In the genomic region with DNA sequence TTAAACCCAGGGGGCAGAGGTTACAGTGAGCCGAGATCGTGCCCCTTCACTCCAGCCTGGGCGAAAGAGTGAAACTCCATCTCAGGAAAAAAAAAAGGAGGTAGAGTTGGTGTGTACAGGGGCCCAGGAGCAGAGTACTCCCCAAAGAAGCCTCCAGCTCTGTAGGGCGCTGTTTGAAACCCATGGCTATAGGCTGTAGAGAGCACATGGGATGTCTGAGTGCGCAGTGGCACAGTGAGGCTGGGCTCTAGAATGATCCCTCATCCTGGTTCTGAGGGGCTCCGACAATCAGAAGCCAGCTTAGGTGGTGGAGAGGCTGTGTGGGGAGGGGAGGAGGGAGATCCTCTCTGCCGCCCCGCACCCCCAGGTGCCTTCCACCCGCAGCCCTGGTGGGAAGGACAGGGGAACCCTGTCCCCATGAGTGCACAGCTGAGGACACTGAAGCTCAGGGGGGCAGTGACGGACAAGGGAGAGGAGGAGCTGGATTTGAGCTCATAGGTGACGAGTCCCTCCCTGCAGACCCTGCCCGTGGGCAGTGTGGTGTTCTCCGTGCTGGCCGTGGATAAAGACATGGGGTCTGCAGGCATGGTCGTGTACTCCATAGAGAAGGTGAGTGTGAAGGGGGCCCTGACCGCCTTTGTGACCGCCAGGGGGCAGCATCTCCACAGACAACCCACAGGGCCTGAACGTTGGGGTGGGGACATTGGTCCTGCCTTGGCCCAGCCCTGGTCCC, we compare ENCODE assay signal across 8 cellular contexts. TPM values are rescaled to one million over a fixed set of nuclear protein-coding genes. Genes with fewer than 3 reads are reported as not detected.
A peak's percentile ranks its signal among the peaks of the same experiment; 100 is the strongest.
DNase-seq lines count a peak whose midpoint lies in the region; TF ChIP-seq lines count a peak whose summit lies in the region.

No MANE protein-coding gene starts in this region.

- H3K27ac ChIP-seq in hepatocyte: no peak overlapping the region
- no peak overlapping the region for H3K27ac ChIP-seq in spleen

- H2AFZ ChIP-seq in hepatocyte: no peak overlapping the region

- no peaks in the 10 kb centered on the region for H3K4me1 ChIP-seq in hepatocyte (ENCODE audit: insufficient read depth)
- H3K4me1 ChIP-seq in spleen: peaks cover 0 to 8% (median 2%) of the 10 kb centered on the region in 6 donors

- DNase-seq in NCI-H524 (lab: John Stamatoyannopoulos, UW) (peak; percentile 13 to 54), NCI-H524 treated with DMSO at 0.1 percent for 48 hours (lab: John Stamatoyannopoulos, UW) (no peak), HT-29 (ENCODE audit: low spot score) (peak; percentile 61), T-helper 2 cell (peak; percentile 50 to 71 (median 65)), amygdala (lab: John Stamatoyannopoulos, UW) (peak in 46 of 56 donors; percentile 11 to 85 (median 44)), hepatocyte (ENCODE audit: low spot score) (peak; percentile 59), spleen (peak; percentile 92), GF-D8 (lab: John Stamatoyannopoulos, UW) (no peak)

- H3K9me3 ChIP-seq in hepatocyte (ENCODE audit: low read depth): no peaks in the 10 kb centered on the region
- H3K9me3 ChIP-seq in spleen: no peaks in the 10 kb centered on the region

- TF ChIP-seq POLR2A in spleen (IDR thresholded peaks at IDR 0.05): no peak

- intact Hi-C loops in spleen (cut with DNase I; ENCODE audit: low total_unique reads): no loop called here

- no peaks in the 10 kb centered on the region for H3K9me2 ChIP-seq in hepatocyte (replicated peaks; ENCODE audit: insufficient read depth)

- no peaks in the 10 kb centered on the region for H3K36me3 ChIP-seq in hepatocyte (replicated peaks; ENCODE audit: insufficient read depth, low read depth)
- H3K36me3 ChIP-seq in spleen: no peaks in the 10 kb centered on the region

- no peaks in the 10 kb centered on the region for H3K27me3 ChIP-seq in hepatocyte
- H3K27me3 ChIP-seq in spleen (replicated peaks in 1 of 7): peaks cover 0 to 29% (median under 1%) of the 10 kb centered on the region in 7 donors

- no peak overlapping the region for H3K4me3 ChIP-seq in hepatocyte
- H3K4me3 ChIP-seq in spleen: no peak overlapping the region

- peak; percentile 63 for TF ChIP-seq CTCF in hepatocyte (IDR thresholded peaks at IDR 0.05; ENCODE audit: poor library complexity)
- TF ChIP-seq CTCF in spleen (IDR thresholded peaks at IDR 0.05 in 8 of 11, conservative IDR thresholded peaks at IDR 0.05 in 3 of 11): peak; percentile 53 to 92 (median 81)

- 54% methylated on average over 16 of the region's 18 CpGs for WGBS in hepatocyte (ENCODE audit: low lambda C conversion rate, missing lambda C conversion rate)
- WGBS in spleen, 5 donors: 34 to 47% (median 43%) methylated on average over 14 to 18 of the region's 18 CpGs

- no peaks in the 10 kb centered on the region for H3K79me2 ChIP-seq in hepatocyte

- H3K4me2 ChIP-seq in hepatocyte: no peak overlapping the region

- no peaks in the 10 kb centered on the region for H4K20me1 ChIP-seq in hepatocyte (ENCODE audit: insufficient read depth, poor library complexity, severe bottlenecking)

RNA-seq across cellular contexts. Expression of gene CDHR2, which starts 24.6 kb away (rescaled TPM):
- 0.16 and 0.20 TPM in 2 replicates for total RNA-seq in HT-29 (2014; rRNA removed; shearing (Covaris generic))
- 24.8 and 29.8 TPM in 2 replicates for total RNA-seq in hepatocyte
- polyA plus RNA-seq in hepatocyte: 16.3 and 28.3 TPM in 2 replicates
- total RNA-seq in spleen: 1 to 10 TPM in 1 of 7 donors, under 1 TPM in 4, not detected in 2; 0.17 to 1.4 (median 0.54) TPM
- polyA plus RNA-seq in spleen: under 1 TPM; 0.02 to 0.26 (median 0.10) TPM

RNA-seq across cellular contexts. Expression of gene GPRIN1, which starts 36.2 kb away (rescaled TPM):
- 4.3 and 5.6 TPM in 2 replicates for total RNA-seq in HT-29 (2014; rRNA removed; shearing (Covaris generic))
- total RNA-seq in hepatocyte (1.4 and 1.6 TPM in 2 replicates), spleen (1 to 10 TPM in 4 of 7 donors, under 1 TPM in 3; 0.52 to 1.3 (median 1.1) TPM)
- polyA plus RNA-seq in hepatocyte (2.2 and 3.9 TPM in 2 replicates), spleen (under 1 TPM; 0.13 to 0.48 (median 0.46) TPM)

RNA-seq across cellular contexts. Expression of gene RNF44, which starts 36.5 kb away (rescaled TPM):
- total RNA-seq in HT-29 (2014; rRNA removed; shearing (Covaris generic)): 42.3 and 55.0 TPM in 2 replicates
- total RNA-seq in hepatocyte: 9.5 and 13.0 TPM in 2 replicates
- 17.4 and 19.6 TPM in 2 replicates for polyA plus RNA-seq in hepatocyte
- total RNA-seq in spleen: 100 to 1,000 TPM in 6 of 7 donors, 10 to 100 TPM in 1; 75.1 to 143 (median 121) TPM
- 10 to 100 TPM; 28.0 to 82.1 (median 44.4) TPM for polyA plus RNA-seq in spleen

RNA-seq across cellular contexts. Expression of gene SNCB, which starts 56.6 kb away (rescaled TPM):
- total RNA-seq in HT-29 (2014; rRNA removed; shearing (Covaris generic)): not detected in 2 replicates
- total RNA-seq in hepatocyte: not detected in 2 replicates
- polyA plus RNA-seq in hepatocyte: 0.57 TPM in 1 of 2 replicates, not detected in the other
- total RNA-seq in spleen: not detected
- polyA plus RNA-seq in spleen: under 1 TPM; 0.19 to 0.41 (median 0.33) TPM

RNA-seq across cellular contexts. Expression of gene EIF4E1B, which starts 56.7 kb away (rescaled TPM):
- not detected in 2 replicates for total RNA-seq in HT-29 (2014; rRNA removed; shearing (Covaris generic))
- not detected in 2 replicates for total RNA-seq in hepatocyte
- polyA plus RNA-seq in hepatocyte: not detected in 2 replicates
- total RNA-seq in spleen: not detected
- polyA plus RNA-seq in spleen: not detected

Comparison
In these comparisons a context has a peak if more than half of its experiments do, and no peak if none do; other contexts are left out.
1. DNase-seq: peak in NCI-H524 (2 of 2), HT-29 (single experiment), T-helper 2 cell (5 of 5), amygdala (46 of 56), hepatocyte (single experiment) and spleen (single experiment); none in NCI-H524 treated with DMSO at 0.1 percent for 48 hours (single experiment) and GF-D8 (single experiment).
2. RNA of gene CDHR2, which starts 24.6 kb away (total RNA-seq): 24.8 to 29.8 TPM in hepatocyte; 0.17 to 1.4 TPM in spleen and 0.16 to 0.20 TPM in HT-29; every median in the first group is over 10 times any median in the second.